ENCODE assay signal across 1 cellular context in the genomic region with DNA sequence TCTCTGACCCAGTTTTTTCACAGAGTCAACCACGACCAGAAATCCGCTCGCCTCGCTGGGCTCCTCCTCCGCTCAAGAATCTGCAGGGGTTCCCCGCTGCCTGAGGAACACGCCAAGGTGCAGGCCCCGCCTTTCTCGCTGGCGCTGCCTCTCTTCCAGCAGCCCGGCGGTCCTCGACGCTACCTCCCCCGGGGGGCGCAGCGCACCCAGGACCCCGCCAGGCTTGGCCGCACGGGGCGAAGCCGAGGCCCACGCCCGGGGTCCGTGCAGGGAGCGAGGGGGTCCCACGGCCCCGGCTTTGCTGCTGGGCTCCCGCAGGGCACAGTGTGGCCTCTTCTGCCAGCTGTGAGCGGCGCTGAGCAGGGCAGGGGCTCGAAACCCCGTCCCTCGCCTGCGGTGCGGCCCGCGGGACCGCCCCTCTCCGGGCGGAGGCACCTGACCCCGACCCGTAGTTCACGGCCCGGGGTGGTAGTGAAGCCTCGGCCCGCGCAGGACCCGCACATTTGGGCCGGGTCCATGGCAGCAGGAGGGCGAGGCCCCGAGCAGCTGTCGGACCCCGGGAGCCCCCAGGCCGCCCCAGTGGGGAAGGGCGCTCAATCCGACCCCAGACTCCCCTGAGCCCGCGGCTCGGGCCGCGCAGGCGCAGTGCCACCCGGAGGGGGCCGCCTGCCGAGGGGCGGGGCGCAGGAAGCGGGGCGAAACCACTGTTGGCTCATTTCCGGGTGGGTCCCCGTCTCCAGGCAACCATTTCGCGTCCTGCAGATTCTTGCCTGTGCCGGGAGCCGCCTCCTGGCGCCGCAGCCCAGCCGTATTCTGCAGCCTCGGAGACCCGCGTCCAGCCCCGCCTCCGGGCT.
TF ChIP-seq lines count a peak whose summit lies in the region.

No MANE protein-coding gene starts in this region.

TF ChIP-seq in HepG2, 621 proteins besides CTCF, POLR2A, EP300 and RAD21 (continued from another document and continues in another):
- TF ChIP-seq, protein P1, sequence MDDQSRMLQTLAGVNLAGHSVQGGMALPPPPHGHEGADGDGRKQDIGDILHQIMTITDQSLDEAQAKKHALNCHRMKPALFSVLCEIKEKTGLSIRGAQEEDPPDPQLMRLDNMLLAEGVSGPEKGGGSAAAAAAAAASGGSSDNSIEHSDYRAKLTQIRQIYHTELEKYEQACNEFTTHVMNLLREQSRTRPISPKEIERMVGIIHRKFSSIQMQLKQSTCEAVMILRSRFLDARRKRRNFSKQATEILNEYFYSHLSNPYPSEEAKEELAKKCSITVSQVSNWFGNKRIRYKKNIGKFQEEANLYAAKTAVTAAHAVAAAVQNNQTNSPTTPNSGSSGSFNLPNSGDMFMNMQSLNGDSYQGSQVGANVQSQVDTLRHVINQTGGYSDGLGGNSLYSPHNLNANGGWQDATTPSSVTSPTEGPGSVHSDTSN (CRISPR knock-in tag; IDR thresholded peaks at IDR 0.05; ENCODE audit: borderline replicate concordance) = no peak
- TF ChIP-seq ZNF468 (CRISPR knock-in tag; IDR thresholded peaks at IDR 0.05) (no peak), KLF12 (CRISPR knock-in tag; IDR thresholded peaks at IDR 0.05; ENCODE audit: borderline replicate concordance) (no peak), ZNF709 (CRISPR knock-in tag; IDR thresholded peaks at IDR 0.05) (peak; percentile 91; the same call in 1 of the 2 replicates), SAP130 (CRISPR knock-in tag; IDR thresholded peaks at IDR 0.05; ENCODE audit: low read depth) (peak; percentile 90), HDAC2 (CRISPR knock-in tag; IDR thresholded peaks at IDR 0.05) (peak; percentile 28), ZNF253 (CRISPR knock-in tag; IDR thresholded peaks at IDR 0.05; ENCODE audit: borderline replicate concordance) (no peak), SMAD9 (CRISPR knock-in tag; IDR thresholded peaks at IDR 0.05) (no peak; the same call in 1 of the 2 replicates), TP53 (CRISPR knock-in tag; conservative IDR thresholded peaks at IDR 0.05) (no peak), GFI1 (CRISPR knock-in tag; IDR thresholded peaks at IDR 0.05; ENCODE audit: borderline replicate concordance) (no peak; the same call in 1 of the 2 replicates), MTF1 (CRISPR knock-in tag; IDR thresholded peaks at IDR 0.05) (no peak), ATF1 (CRISPR knock-in tag; IDR thresholded peaks at IDR 0.05) (no peak), ZNF230 (CRISPR knock-in tag; IDR thresholded peaks at IDR 0.05) (peak; percentile 29; the same call in 1 of the 2 replicates), ETV6 (CRISPR knock-in tag; conservative IDR thresholded peaks at IDR 0.05) (no peak), ZNF430 (CRISPR knock-in tag; IDR thresholded peaks at IDR 0.05) (peak; percentile 23; the same call in 1 of the 2 replicates), POGZ (CRISPR knock-in tag; IDR thresholded peaks at IDR 0.05) (no peak), MAZ (IDR thresholded peaks at IDR 0.05; ENCODE audit: borderline replicate concordance, low read depth, low read length) (peak; percentile 92), MAZ (CRISPR knock-in tag; IDR thresholded peaks at IDR 0.05; ENCODE audit: low read depth) (peak; percentile 74), SNRNP70 (IDR thresholded peaks at IDR 0.05; ENCODE audit: low read depth, low read length) (no peak), ELF4 (CRISPR knock-in tag; IDR thresholded peaks at IDR 0.05; ENCODE audit: borderline replicate concordance) (no peak), CCDC6 (CRISPR knock-in tag; IDR thresholded peaks at IDR 0.05) (no peak), ZNF550 (CRISPR knock-in tag; IDR thresholded peaks at IDR 0.05; ENCODE audit: borderline replicate concordance) (no peak), FOSL1 (CRISPR knock-in tag; IDR thresholded peaks at IDR 0.05; ENCODE audit: borderline replicate concordance) (no peak), JDP2 (CRISPR knock-in tag; IDR thresholded peaks at IDR 0.05; ENCODE audit: borderline replicate concordance) (no peak)
- TF ChIP-seq, protein P2, sequence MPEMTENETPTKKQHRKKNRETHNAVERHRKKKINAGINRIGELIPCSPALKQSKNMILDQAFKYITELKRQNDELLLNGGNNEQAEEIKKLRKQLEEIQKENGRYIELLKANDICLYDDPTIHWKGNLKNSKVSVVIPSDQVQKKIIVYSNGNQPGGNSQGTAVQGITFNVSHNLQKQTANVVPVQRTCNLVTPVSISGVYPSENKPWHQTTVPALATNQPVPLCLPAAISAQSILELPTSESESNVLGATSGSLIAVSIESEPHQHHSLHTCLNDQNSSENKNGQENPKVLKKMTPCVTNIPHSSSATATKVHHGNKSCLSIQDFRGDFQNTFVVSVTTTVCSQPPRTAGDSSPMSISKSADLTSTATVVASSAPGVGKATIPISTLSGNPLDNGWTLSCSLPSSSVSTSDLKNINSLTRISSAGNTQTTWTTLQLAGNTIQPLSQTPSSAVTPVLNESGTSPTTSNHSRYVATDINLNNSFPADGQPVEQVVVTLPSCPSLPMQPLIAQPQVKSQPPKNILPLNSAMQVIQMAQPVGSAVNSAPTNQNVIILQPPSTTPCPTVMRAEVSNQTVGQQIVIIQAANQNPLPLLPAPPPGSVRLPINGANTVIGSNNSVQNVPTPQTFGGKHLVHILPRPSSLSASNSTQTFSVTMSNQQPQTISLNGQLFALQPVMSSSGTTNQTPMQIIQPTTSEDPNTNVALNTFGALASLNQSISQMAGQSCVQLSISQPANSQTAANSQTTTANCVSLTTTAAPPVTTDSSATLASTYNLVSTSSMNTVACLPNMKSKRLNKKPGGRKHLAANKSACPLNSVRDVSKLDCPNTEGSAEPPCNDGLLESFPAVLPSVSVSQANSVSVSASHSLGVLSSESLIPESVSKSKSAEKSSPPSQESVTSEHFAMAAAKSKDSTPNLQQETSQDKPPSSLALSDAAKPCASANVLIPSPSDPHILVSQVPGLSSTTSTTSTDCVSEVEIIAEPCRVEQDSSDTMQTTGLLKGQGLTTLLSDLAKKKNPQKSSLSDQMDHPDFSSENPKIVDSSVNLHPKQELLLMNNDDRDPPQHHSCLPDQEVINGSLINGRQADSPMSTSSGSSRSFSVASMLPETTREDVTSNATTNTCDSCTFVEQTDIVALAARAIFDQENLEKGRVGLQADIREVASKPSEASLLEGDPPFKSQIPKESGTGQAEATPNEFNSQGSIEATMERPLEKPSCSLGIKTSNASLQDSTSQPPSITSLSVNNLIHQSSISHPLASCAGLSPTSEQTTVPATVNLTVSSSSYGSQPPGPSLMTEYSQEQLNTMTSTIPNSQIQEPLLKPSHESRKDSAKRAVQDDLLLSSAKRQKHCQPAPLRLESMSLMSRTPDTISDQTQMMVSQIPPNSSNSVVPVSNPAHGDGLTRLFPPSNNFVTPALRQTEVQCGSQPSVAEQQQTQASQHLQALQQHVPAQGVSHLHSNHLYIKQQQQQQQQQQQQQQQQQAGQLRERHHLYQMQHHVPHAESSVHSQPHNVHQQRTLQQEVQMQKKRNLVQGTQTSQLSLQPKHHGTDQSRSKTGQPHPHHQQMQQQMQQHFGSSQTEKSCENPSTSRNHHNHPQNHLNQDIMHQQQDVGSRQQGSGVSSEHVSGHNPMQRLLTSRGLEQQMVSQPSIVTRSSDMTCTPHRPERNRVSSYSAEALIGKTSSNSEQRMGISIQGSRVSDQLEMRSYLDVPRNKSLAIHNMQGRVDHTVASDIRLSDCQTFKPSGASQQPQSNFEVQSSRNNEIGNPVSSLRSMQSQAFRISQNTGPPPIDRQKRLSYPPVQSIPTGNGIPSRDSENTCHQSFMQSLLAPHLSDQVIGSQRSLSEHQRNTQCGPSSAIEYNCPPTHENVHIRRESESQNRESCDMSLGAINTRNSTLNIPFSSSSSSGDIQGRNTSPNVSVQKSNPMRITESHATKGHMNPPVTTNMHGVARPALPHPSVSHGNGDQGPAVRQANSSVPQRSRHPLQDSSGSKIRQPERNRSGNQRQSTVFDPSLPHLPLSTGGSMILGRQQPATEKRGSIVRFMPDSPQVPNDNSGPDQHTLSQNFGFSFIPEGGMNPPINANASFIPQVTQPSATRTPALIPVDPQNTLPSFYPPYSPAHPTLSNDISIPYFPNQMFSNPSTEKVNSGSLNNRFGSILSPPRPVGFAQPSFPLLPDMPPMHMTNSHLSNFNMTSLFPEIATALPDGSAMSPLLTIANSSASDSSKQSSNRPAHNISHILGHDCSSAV (CRISPR knock-in tag; IDR thresholded peaks at IDR 0.05; ENCODE audit: borderline replicate concordance) = no peak
- TF ChIP-seq, protein P3, sequence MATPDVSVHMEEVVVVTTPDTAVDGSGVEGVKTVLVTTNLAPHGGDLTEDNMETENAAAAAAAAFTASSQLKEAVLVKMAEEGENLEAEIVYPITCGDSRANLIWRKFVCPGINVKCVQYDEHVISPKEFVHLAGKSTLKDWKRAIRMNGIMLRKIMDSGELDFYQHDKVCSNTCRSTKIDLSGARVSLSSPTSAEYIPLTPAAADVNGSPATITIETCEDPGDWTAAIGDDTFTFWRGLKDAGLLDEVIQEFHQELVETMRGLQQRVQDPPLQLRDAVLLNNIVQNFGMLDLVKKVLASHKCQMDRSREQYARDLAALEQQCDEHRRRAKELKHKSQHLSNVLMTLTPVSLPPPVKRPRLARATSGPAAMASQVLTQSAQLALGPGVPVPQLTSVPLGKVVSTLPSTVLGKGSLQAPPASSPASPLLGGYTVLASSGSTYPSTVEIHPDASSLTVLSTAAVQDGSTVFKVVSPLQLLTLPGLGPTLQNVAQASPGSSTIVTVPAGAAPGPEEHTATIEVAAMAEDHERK (CRISPR knock-in tag; IDR thresholded peaks at IDR 0.05; ENCODE audit: low read depth) = no peak
- TF ChIP-seq, protein P4, sequence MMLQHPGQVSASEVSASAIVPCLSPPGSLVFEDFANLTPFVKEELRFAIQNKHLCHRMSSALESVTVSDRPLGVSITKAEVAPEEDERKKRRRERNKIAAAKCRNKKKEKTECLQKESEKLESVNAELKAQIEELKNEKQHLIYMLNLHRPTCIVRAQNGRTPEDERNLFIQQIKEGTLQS (CRISPR knock-in tag; IDR thresholded peaks at IDR 0.05) = peak; percentile 34; the same call in 1 of the 2 replicates
- TF ChIP-seq, protein P5, sequence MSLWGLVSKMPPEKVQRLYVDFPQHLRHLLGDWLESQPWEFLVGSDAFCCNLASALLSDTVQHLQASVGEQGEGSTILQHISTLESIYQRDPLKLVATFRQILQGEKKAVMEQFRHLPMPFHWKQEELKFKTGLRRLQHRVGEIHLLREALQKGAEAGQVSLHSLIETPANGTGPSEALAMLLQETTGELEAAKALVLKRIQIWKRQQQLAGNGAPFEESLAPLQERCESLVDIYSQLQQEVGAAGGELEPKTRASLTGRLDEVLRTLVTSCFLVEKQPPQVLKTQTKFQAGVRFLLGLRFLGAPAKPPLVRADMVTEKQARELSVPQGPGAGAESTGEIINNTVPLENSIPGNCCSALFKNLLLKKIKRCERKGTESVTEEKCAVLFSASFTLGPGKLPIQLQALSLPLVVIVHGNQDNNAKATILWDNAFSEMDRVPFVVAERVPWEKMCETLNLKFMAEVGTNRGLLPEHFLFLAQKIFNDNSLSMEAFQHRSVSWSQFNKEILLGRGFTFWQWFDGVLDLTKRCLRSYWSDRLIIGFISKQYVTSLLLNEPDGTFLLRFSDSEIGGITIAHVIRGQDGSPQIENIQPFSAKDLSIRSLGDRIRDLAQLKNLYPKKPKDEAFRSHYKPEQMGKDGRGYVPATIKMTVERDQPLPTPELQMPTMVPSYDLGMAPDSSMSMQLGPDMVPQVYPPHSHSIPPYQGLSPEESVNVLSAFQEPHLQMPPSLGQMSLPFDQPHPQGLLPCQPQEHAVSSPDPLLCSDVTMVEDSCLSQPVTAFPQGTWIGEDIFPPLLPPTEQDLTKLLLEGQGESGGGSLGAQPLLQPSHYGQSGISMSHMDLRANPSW (CRISPR knock-in tag; IDR thresholded peaks at IDR 0.05; ENCODE audit: borderline replicate concordance) = peak; percentile 25; the same call in 1 of the 2 replicates
- TF ChIP-seq, protein P6, sequence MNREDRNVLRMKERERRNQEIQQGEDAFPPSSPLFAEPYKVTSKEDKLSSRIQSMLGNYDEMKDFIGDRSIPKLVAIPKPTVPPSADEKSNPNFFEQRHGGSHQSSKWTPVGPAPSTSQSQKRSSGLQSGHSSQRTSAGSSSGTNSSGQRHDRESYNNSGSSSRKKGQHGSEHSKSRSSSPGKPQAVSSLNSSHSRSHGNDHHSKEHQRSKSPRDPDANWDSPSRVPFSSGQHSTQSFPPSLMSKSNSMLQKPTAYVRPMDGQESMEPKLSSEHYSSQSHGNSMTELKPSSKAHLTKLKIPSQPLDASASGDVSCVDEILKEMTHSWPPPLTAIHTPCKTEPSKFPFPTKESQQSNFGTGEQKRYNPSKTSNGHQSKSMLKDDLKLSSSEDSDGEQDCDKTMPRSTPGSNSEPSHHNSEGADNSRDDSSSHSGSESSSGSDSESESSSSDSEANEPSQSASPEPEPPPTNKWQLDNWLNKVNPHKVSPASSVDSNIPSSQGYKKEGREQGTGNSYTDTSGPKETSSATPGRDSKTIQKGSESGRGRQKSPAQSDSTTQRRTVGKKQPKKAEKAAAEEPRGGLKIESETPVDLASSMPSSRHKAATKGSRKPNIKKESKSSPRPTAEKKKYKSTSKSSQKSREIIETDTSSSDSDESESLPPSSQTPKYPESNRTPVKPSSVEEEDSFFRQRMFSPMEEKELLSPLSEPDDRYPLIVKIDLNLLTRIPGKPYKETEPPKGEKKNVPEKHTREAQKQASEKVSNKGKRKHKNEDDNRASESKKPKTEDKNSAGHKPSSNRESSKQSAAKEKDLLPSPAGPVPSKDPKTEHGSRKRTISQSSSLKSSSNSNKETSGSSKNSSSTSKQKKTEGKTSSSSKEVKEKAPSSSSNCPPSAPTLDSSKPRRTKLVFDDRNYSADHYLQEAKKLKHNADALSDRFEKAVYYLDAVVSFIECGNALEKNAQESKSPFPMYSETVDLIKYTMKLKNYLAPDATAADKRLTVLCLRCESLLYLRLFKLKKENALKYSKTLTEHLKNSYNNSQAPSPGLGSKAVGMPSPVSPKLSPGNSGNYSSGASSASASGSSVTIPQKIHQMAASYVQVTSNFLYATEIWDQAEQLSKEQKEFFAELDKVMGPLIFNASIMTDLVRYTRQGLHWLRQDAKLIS (CRISPR knock-in tag; IDR thresholded peaks at IDR 0.05) = no peak
- TF ChIP-seq, protein P7, sequence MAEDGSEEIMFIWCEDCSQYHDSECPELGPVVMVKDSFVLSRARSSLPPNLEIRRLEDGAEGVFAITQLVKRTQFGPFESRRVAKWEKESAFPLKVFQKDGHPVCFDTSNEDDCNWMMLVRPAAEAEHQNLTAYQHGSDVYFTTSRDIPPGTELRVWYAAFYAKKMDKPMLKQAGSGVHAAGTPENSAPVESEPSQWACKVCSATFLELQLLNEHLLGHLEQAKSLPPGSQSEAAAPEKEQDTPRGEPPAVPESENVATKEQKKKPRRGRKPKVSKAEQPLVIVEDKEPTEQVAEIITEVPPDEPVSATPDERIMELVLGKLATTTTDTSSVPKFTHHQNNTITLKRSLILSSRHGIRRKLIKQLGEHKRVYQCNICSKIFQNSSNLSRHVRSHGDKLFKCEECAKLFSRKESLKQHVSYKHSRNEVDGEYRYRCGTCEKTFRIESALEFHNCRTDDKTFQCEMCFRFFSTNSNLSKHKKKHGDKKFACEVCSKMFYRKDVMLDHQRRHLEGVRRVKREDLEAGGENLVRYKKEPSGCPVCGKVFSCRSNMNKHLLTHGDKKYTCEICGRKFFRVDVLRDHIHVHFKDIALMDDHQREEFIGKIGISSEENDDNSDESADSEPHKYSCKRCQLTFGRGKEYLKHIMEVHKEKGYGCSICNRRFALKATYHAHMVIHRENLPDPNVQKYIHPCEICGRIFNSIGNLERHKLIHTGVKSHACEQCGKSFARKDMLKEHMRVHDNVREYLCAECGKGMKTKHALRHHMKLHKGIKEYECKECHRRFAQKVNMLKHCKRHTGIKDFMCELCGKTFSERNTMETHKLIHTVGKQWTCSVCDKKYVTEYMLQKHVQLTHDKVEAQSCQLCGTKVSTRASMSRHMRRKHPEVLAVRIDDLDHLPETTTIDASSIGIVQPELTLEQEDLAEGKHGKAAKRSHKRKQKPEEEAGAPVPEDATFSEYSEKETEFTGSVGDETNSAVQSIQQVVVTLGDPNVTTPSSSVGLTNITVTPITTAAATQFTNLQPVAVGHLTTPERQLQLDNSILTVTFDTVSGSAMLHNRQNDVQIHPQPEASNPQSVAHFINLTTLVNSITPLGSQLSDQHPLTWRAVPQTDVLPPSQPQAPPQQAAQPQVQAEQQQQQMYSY (CRISPR knock-in tag; IDR thresholded peaks at IDR 0.05) = no peak
